ENCODE assay signal across 10 cellular contexts in genomic region chr4:157221895-157222763, GRCh38. TPM values are rescaled to one million over a fixed set of nuclear protein-coding genes. Genes with fewer than 3 reads are reported as not detected.
DNase-seq lines count a peak whose midpoint lies in the region; ATAC-seq and TF ChIP-seq lines count a peak whose summit lies in the region.
"Had no signal": no experiment of that assay in that cellular context is flagged by ENCODE, and none has a peak within 500 bp of the region (broad histone marks: within the 10 kb centered on the region; RNA-seq: fewer than 3 reads in every experiment).

No MANE protein-coding gene starts in this region.

- no peak overlapping the region for H2BK120ac ChIP-seq in H9 (ENCODE audit: low read depth, low read length, poor library complexity, severe bottlenecking)

- peak overlapping the region; percentile 44 for H3K18ac ChIP-seq in H9 (ENCODE audit: insufficient read length, low read depth, low read length)

- H4K91ac ChIP-seq in H9 (ENCODE audit: insufficient read length, low read depth, low read length): no peak overlapping the region

- no peak for ATAC-seq in stimulated activated effector memory CD8-positive, alpha-beta T cell treated with anti-CD3 and anti-CD28 coated beads, Interleukin-12 subunit alpha, Interleukin-12 subunit beta, amount 100 ng/mL, for 72 hours
- ATAC-seq in left lobe of liver: no peak
- no peak for ATAC-seq in activated naive CD4-positive, alpha-beta T cell treated with anti-CD3 and anti-CD28 coated beads, Interleukin-2, amount 50 U/mL, for 72 hours
- ATAC-seq: HCT116 had no signal

- DNase-seq in H9 (peak; percentile 71), NCI-H82 (lab: John Stamatoyannopoulos, UW) (peak; percentile 81), globus pallidus (ENCODE audit: low spot score) (peak; percentile 75), retina (peak; percentile 83), T1000 (lab: John Stamatoyannopoulos, UW) (no peak), left lobe of liver (ENCODE audit: low spot score) (no peak)
- no peak for DNase-seq in stimulated activated effector memory CD8-positive, alpha-beta T cell treated with anti-CD3 and anti-CD28 coated beads, Interleukin-12 subunit alpha, Interleukin-12 subunit beta, amount 100 ng/mL, for 72 hours (ENCODE audit: low spot score in 2 of 2)
- no peak for DNase-seq in activated naive CD4-positive, alpha-beta T cell treated with anti-CD3 and anti-CD28 coated beads, Interleukin-2, amount 50 U/mL, for 72 hours (ENCODE audit: low spot score in 2 of 2)

- peak overlapping the region; percentile 60 for H2AFZ ChIP-seq in H9 (ENCODE audit: low read length)

- no peaks in the 10 kb centered on the region for H3K9me3 ChIP-seq in H9 (ENCODE audit: control insufficient read depth, low read depth, low read length)

- H3K4ac ChIP-seq in H9 (ENCODE audit: low read depth, low read length): no peak overlapping the region

- no peaks in the 10 kb centered on the region; a peak in 1 of 5 replicates for H3K9me3 Mint-ChIP-seq in H9
- H3K9me3 Mint-ChIP-seq in stimulated activated effector memory CD8-positive, alpha-beta T cell treated with anti-CD3 and anti-CD28 coated beads, Interleukin-12 subunit alpha, Interleukin-12 subunit beta, amount 100 ng/mL, for 72 hours: peaks cover 10% of the 10 kb centered on the region
- peaks cover 7 to 15% of the 10 kb centered on the region in 2 donors for H3K9me3 Mint-ChIP-seq in activated naive CD4-positive, alpha-beta T cell treated with anti-CD3 and anti-CD28 coated beads, Interleukin-2, amount 50 U/mL, for 72 hours

- H3K27me3 ChIP-seq in H9 (ENCODE audit: insufficient read depth, low read length): peaks cover 24% of the 10 kb centered on the region

- H3K4me2 ChIP-seq in H9 (ENCODE audit: insufficient read depth, insufficient read length, low read length): peak overlapping the region; percentile 99

- no peaks in the 10 kb centered on the region for H3K79me1 ChIP-seq in H9 (ENCODE audit: insufficient read depth, low read depth, low read length, poor library complexity, severe bottlenecking)

- TF ChIP-seq CTCF in H9 (conservative IDR thresholded peaks at IDR 0.05): peak; percentile 50; the same call in 2 of the 3 replicates

- no peaks in the 10 kb centered on the region for H4K20me1 ChIP-seq in H9 (ENCODE audit: control insufficient read depth, insufficient read depth, insufficient read length)

- no peak overlapping the region for H2BK20ac ChIP-seq in H9 (ENCODE audit: low read depth, low read length, poor library complexity, severe bottlenecking)

- no peak overlapping the region for H2BK12ac ChIP-seq in H9 (ENCODE audit: insufficient read length, low read depth, low read length)

- H3K23me2 ChIP-seq in H9 (ENCODE audit: insufficient read length, low read depth, low read length, poor library complexity, severe bottlenecking): peaks cover 16% of the 10 kb centered on the region

- peaks cover 0 to 1% (median 0%) of the 10 kb centered on the region in 3 experiments; a peak in 2 of 7 replicates for H3K36me3 Mint-ChIP-seq in H9 (ENCODE audit: insufficient read depth in 1 of 3, low read depth in 3 of 3)
- no peaks in the 10 kb centered on the region for H3K36me3 Mint-ChIP-seq in stimulated activated effector memory CD8-positive, alpha-beta T cell treated with anti-CD3 and anti-CD28 coated beads, Interleukin-12 subunit alpha, Interleukin-12 subunit beta, amount 100 ng/mL, for 72 hours
- peaks cover 13 to 39% of the 10 kb centered on the region in 2 donors for H3K36me3 Mint-ChIP-seq in activated naive CD4-positive, alpha-beta T cell treated with anti-CD3 and anti-CD28 coated beads, Interleukin-2, amount 50 U/mL, for 72 hours

- H4K8ac ChIP-seq in H9 (replicated peaks; ENCODE audit: insufficient read length, low read depth, low read length): no peak overlapping the region

- no peak overlapping the region for H3K27ac ChIP-seq in H9 (ENCODE audit: insufficient read length, low read depth, low read length)

- H2BK5ac ChIP-seq in H9 (ENCODE audit: insufficient read length, low read length): no peak overlapping the region

- H3T11ph ChIP-seq in H9 (ENCODE audit: low read length): no peak overlapping the region

- H4K5ac ChIP-seq in H9 (ENCODE audit: insufficient read length, low read depth, low read length): no peak overlapping the region

- H2AK5ac ChIP-seq in H9 (ENCODE audit: insufficient read length, low read length): no peak overlapping the region

- WGBS in H9 (ENCODE audit: extremely low coverage, insufficient read length, low lambda C conversion rate): no CpG with 5 or more reads among the region's 58 CpGs

- H3K4me1 Mint-ChIP-seq in H9: peaks cover 13 to 24% of the 10 kb centered on the region in 2 experiments
- peaks cover 5% of the 10 kb centered on the region for H3K4me1 Mint-ChIP-seq in stimulated activated effector memory CD8-positive, alpha-beta T cell treated with anti-CD3 and anti-CD28 coated beads, Interleukin-12 subunit alpha, Interleukin-12 subunit beta, amount 100 ng/mL, for 72 hours

- H3K27me3 Mint-ChIP-seq in H9 (ENCODE audit: low read depth): peaks cover 69% of the 10 kb centered on the region

- no peak overlapping the region for H2BK15ac ChIP-seq in H9 (ENCODE audit: low read depth, low read length)

- H3K9ac ChIP-seq in H9 (ENCODE audit: extremely low read depth, insufficient read length, low read length): peak overlapping the region; percentile 65

- H3K23ac ChIP-seq in H9 (ENCODE audit: insufficient read length, low read depth, low read length): no peak overlapping the region

- no peaks in the 10 kb centered on the region; the same call in 1 of the 2 replicates for H3K4me1 ChIP-seq in H9 (ENCODE audit: insufficient read depth, low read length)

- peak overlapping the region; percentile 4; the same call in 1 of the 2 replicates for H3K14ac ChIP-seq in H9 (ENCODE audit: insufficient read depth, low read length)

- no peak overlapping the region for H3K27ac Mint-ChIP-seq in H9
- H3K27ac Mint-ChIP-seq in stimulated activated effector memory CD8-positive, alpha-beta T cell treated with anti-CD3 and anti-CD28 coated beads, Interleukin-12 subunit alpha, Interleukin-12 subunit beta, amount 100 ng/mL, for 72 hours: no peak overlapping the region
- H3K27ac Mint-ChIP-seq in activated naive CD4-positive, alpha-beta T cell treated with anti-CD3 and anti-CD28 coated beads, Interleukin-2, amount 50 U/mL, for 72 hours: no peak overlapping the region

- no peak overlapping the region for H3K56ac ChIP-seq in H9 (ENCODE audit: insufficient read length, low read depth, low read length)

- H3K79me2 ChIP-seq in H9 (ENCODE audit: insufficient read depth, low read length): no peaks in the 10 kb centered on the region

- H3K4me3 Mint-ChIP-seq in H9: peak overlapping the region; percentile 70 to 88
- H3K4me3 Mint-ChIP-seq in stimulated activated effector memory CD8-positive, alpha-beta T cell treated with anti-CD3 and anti-CD28 coated beads, Interleukin-12 subunit alpha, Interleukin-12 subunit beta, amount 100 ng/mL, for 72 hours: no peak overlapping the region

RNA-seq across cellular contexts. Expression of gene GRIA2, which starts 1.6 kb away (rescaled TPM):
- total RNA-seq in H9 (2021) (not detected in 2 replicates), left lobe of liver (not detected)
- not detected for total RNA-seq in activated naive CD4-positive, alpha-beta T cell treated with anti-CD3 and anti-CD28 coated beads, Interleukin-2, amount 50 U/mL, for 72 hours
- total RNA-seq: activated CD8-positive, alpha-beta memory T cell treated with anti-CD3 and anti-CD28 coated beads for 36 hours had no signal

Comparison
In these comparisons a context has a peak if more than half of its experiments do, and no peak if none do; other contexts are left out.
1. DNase-seq: peak in H9 (single experiment), NCI-H82 (single experiment), globus pallidus (single experiment) and retina (single experiment); none in T1000 (single experiment), stimulated activated effector memory CD8-positive, alpha-beta T cell treated with anti-CD3 and anti-CD28 coated beads, Interleukin-12 subunit alpha, Interleukin-12 subunit beta, amount 100 ng/mL, for 72 hours (0 of 2), left lobe of liver (single experiment) and activated naive CD4-positive, alpha-beta T cell treated with anti-CD3 and anti-CD28 coated beads, Interleukin-2, amount 50 U/mL, for 72 hours (0 of 2).